2 cellular contexts compared by ENCODE assay signal in the genomic region with DNA sequence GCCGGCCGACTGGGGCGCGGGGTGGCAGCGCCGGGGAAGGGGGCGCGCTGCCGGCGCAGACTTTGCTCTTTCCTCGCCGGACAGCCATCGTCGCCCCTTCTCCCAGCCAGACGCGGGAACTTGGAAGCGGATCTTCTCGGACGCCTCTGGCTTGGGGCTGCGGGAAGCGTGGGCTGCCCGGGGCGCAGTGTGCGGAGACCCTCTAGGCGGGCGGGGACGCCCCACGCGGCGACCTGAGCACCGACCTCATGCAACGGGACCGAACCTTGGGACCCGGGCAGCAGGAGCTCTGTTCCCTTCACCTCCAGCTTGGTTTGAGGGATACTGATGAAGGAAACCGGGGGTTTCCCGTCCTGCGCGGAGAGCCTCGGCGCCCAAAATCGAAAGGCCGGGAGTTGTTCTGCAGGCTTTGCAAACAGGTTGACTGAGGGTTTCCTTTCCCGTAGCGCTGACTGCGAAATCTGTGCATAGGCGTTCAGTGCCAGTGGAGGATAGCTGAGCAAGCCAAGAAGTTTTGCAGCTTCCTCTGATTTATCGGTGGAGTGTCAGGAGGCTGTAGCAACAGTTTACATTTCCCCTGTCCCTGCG.
A peak's percentile ranks its signal among the peaks of the same experiment; 100 is the strongest.
TF ChIP-seq lines count a peak whose summit lies in the region.

No MANE protein-coding gene starts in this region.

TF ChIP-seq in HepG2, 621 proteins besides CTCF, POLR2A, EP300 and RAD21:
- TF ChIP-seq NFE2 (CRISPR knock-in tag; IDR thresholded peaks at IDR 0.05) (no peak), KDM5B (CRISPR knock-in tag; IDR thresholded peaks at IDR 0.05; ENCODE audit: borderline replicate concordance) (no peak), ZNF816 (CRISPR knock-in tag; IDR thresholded peaks at IDR 0.05; ENCODE audit: borderline replicate concordance) (no peak)
- TF ChIP-seq, protein P1, sequence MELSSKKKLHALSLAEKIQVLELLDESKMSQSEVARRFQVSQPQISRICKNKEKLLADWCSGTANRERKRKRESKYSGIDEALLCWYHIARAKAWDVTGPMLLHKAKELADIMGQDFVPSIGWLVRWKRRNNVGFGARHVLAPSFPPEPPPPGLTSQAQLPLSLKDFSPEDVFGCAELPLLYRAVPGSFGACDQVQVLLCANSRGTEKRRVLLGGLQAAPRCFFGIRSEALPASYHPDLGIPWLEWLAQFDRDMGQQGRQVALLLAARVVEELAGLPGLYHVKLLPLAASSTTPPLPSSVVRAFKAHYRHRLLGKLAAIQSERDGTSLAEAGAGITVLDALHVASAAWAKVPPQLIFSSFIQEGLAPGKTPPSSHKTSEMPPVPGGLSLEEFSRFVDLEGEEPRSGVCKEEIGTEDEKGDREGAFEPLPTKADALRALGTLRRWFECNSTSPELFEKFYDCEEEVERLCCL (CRISPR knock-in tag; IDR thresholded peaks at IDR 0.05; ENCODE audit: borderline replicate concordance): no peak
TF ChIP-seq in HepG2: peak in this region for 0.

TF ChIP-seq in H1, 55 proteins besides CTCF, POLR2A, EP300 and RAD21:
- TF ChIP-seq NANOG (IDR thresholded peaks at IDR 0.05; ENCODE audit: insufficient read depth, low read depth, low read length, poor library complexity, severe bottlenecking) (no peak), NRF1 (IDR thresholded peaks at IDR 0.05; ENCODE audit: low read depth, low read length) (no peak), JUND (IDR thresholded peaks at IDR 0.05; ENCODE audit: low read length) (no peak), KDM4A (IDR thresholded peaks at IDR 0.05; ENCODE audit: low read depth, low read length, severe bottlenecking) (no peak), RFX5 (IDR thresholded peaks at IDR 0.05; ENCODE audit: borderline replicate concordance, low read depth, low read length) (no peak), E2F6 (IDR thresholded peaks at IDR 0.05) (0 out of 2 replicates have a peak, but pooled peaks have one; percentile 31), KDM1A (IDR thresholded peaks at IDR 0.05; ENCODE audit: borderline replicate concordance, low read length) (no peak), CBX5 (IDR thresholded peaks at IDR 0.05; ENCODE audit: low read depth, low read length) (no peak), SIX5 (IDR thresholded peaks at IDR 0.05; ENCODE audit: low read depth, low read length) (no peak), SUZ12 (IDR thresholded peaks at IDR 0.05; ENCODE audit: low read length) (peak; percentile 71), TCF12 (IDR thresholded peaks at IDR 0.05; ENCODE audit: low read depth, low read length) (no peak), SRF (IDR thresholded peaks at IDR 0.05; ENCODE audit: low read depth, low read length) (no peak), BRCA1 (IDR thresholded peaks at IDR 0.05; ENCODE audit: low read depth, low read length) (no peak), YY1 (IDR thresholded peaks at IDR 0.05; ENCODE audit: low read depth, low read length) (no peak), EZH2 (IDR thresholded peaks at IDR 0.05; ENCODE audit: low read depth, low read length, severe bottlenecking) (peak; percentile 63), CHD1 (IDR thresholded peaks at IDR 0.05; ENCODE audit: low read depth, low read length) (no peak), TBP (IDR thresholded peaks at IDR 0.05; ENCODE audit: low read depth, low read length) (no peak)
- TF ChIP-seq, protein P2, sequence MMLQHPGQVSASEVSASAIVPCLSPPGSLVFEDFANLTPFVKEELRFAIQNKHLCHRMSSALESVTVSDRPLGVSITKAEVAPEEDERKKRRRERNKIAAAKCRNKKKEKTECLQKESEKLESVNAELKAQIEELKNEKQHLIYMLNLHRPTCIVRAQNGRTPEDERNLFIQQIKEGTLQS (IDR thresholded peaks at IDR 0.05; ENCODE audit: insufficient read depth, low read depth, low read length): no peak
- TF ChIP-seq, protein P3, sequence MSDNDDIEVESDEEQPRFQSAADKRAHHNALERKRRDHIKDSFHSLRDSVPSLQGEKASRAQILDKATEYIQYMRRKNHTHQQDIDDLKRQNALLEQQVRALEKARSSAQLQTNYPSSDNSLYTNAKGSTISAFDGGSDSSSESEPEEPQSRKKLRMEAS (IDR thresholded peaks at IDR 0.05): 0 out of 2 replicates have a peak, but pooled peaks have one; percentile 4
